Comparison of ENCODE assay signal across 18 cellular contexts in the genomic region with DNA sequence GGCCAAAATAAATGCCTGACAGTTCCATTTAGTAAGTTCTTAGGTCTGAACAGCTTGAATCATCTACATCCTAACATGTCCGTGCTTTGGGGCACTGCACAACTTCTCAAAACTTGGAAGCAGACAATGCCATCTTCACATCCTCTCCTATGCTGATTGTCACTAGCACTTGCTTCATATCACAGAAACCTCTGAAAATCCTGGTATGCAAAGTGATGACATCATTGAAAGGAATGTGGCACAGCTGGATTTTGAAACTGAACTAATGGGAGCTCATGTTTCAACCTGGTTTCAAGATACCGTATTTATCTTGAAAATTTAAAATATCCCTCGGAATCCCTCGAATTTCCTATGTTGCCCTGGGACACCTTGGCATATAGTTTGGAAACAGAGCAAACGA.
DNase-seq lines count a peak whose midpoint lies in the region; ATAC-seq, FAIRE-seq and TF ChIP-seq lines count a peak whose summit lies in the region.
"Had no signal": no experiment of that assay in that cellular context is flagged by ENCODE, and none has a peak within 500 bp of the region (broad histone marks: within the 10 kb centered on the region; RNA-seq: fewer than 3 reads in every experiment).

No MANE protein-coding gene starts in this region.

- no peak overlapping the region for H3K4ac ChIP-seq in H1 (replicated peaks; ENCODE audit: insufficient read length, low read depth, low read length)

- no peaks in the 10 kb centered on the region for H3K79me2 ChIP-seq in H1 (ENCODE audit: control insufficient read depth in 1 of 2, insufficient read depth in 2 of 2, low read length in 2 of 2)

- TF ChIP-seq RAD21 in H1 (IDR thresholded peaks at IDR 0.05 in 1 of 2, conservative IDR thresholded peaks at IDR 0.05 in 1 of 2; ENCODE audit: low read depth in 2 of 2, low read length in 2 of 2): no peak

- H3K79me1 ChIP-seq in H1 (ENCODE audit: low read depth, low read length): no peaks in the 10 kb centered on the region

- intact Hi-C loops in ovary (cut with DNase I): no loop called here

- H3K23me2 ChIP-seq in H1 (ENCODE audit: low read depth, low read length): no peaks in the 10 kb centered on the region

- H3K4me3 ChIP-seq in LNCaP clone FGC (ENCODE audit: low read depth, low read length) (no peak overlapping the region), H1 (ENCODE audit: extremely low read depth in 1 of 4, insufficient read depth in 2 of 4, low read depth in 3 of 4, low read length in 4 of 4) (no peak overlapping the region), ovary (no peak overlapping the region)
- H3K4me3 ChIP-seq: dorsolateral prefrontal cortex, gastrocnemius medialis had no signal

- no peak for TF ChIP-seq EP300 in H1 (IDR thresholded peaks at IDR 0.05; ENCODE audit: borderline replicate concordance in 1 of 2, low read depth in 2 of 2, low read length in 2 of 2)
- TF ChIP-seq EP300 in ovary (IDR thresholded peaks at IDR 0.05): no peak

- POLR2A ChIA-PET in H1 (lab: Charles Lee; ENCODE audit: partially characterized antibody): no interaction called here

- DNase-seq in ELR (ENCODE audit: low read depth) (peak; percentile 17), LNCaP clone FGC (ENCODE audit: low read depth) (peak; percentile 3), H1 (ENCODE audit: low read depth in 1 of 2, low spot score in 2 of 2) (no peak), non-pigmented ciliary epithelial cell (ENCODE audit: low read depth) (peak; percentile 40), GM12891 (ENCODE audit: insufficient read length, low spot score) (no peak), ovary (no peak), caudate nucleus (lab: John Stamatoyannopoulos, UW) (no peak)
- DNase-seq: activated T-cell treated with anti-CD3 and anti-CD28 coated beads for 4 hours, dorsolateral prefrontal cortex, gastrocnemius medialis, Kasumi-1, kidney glomerular epithelial cell, NCI-H2081 treated with DMSO at 0.1 percent for 48 hours, small intestine had no signal

- H2BK12ac ChIP-seq in H1 (ENCODE audit: low read depth, low read length): no peak overlapping the region

- no peak overlapping the region for H2BK20ac ChIP-seq in H1 (ENCODE audit: low read length)

- no peak overlapping the region for H4K5ac ChIP-seq in H1 (ENCODE audit: insufficient read length, low read depth, low read length)

- H3K27me3 ChIP-seq in H1 (replicated peaks in 1 of 4; ENCODE audit: control insufficient read depth in 3 of 4, extremely low read depth in 1 of 4, insufficient read depth in 3 of 4, low read length in 3 of 4): no peaks in the 10 kb centered on the region
- H3K27me3 ChIP-seq in ovary: no peaks in the 10 kb centered on the region
- H3K27me3 ChIP-seq: dorsolateral prefrontal cortex, gastrocnemius medialis had no signal

- no peaks in the 10 kb centered on the region for H3K36me3 ChIP-seq in H1 (ENCODE audit: control insufficient read depth in 2 of 4, insufficient read depth in 4 of 4, low read length in 3 of 4)
- no peaks in the 10 kb centered on the region for H3K36me3 ChIP-seq in ovary
- H3K36me3 ChIP-seq: gastrocnemius medialis had no signal

- no peak overlapping the region for H4K91ac ChIP-seq in H1 (replicated peaks; ENCODE audit: insufficient read length, low read length)

- no peak overlapping the region for H3K18ac ChIP-seq in H1 (ENCODE audit: extremely low read depth, low read length)

- CTCF ChIA-PET in H1 (lab: Charles Lee; ENCODE audit: partially characterized antibody): interaction anchor here (1.3 to 2.5 kb wide), 2 partner anchors 9 to 15 kb away, joined by 3 to 8 read pairs; no protein-coding TSS in a partner anchor

- no peak overlapping the region for H2AFZ ChIP-seq in H1 (ENCODE audit: low read length)

- H3K56ac ChIP-seq in H1 (replicated peaks; ENCODE audit: insufficient read length, low read depth, low read length): no peak overlapping the region

- no peaks in the 10 kb centered on the region for H3K9me3 ChIP-seq in H1 (ENCODE audit: insufficient read depth in 2 of 2, low read depth in 1 of 2, low read length in 1 of 2)
- H3K9me3 ChIP-seq in ovary: no peaks in the 10 kb centered on the region
- H3K9me3 ChIP-seq: gastrocnemius medialis had no signal

- TF ChIP-seq CTCF in LNCaP clone FGC (IDR thresholded peaks at IDR 0.05; ENCODE audit: control insufficient read depth, extremely low read depth, insufficient read depth) (no peak), H1 (IDR thresholded peaks at IDR 0.05; ENCODE audit: control extremely low read depth in 1 of 3, insufficient read depth in 1 of 3, low read depth in 1 of 3, low read length in 3 of 3) (no peak), ovary (IDR thresholded peaks at IDR 0.05) (no peak)

- no peaks in the 10 kb centered on the region for H4K20me1 ChIP-seq in H1 (replicated peaks in 1 of 2; ENCODE audit: control insufficient read depth in 1 of 2, insufficient read depth in 2 of 2, low read length in 2 of 2)

- H3K23ac ChIP-seq in H1 (ENCODE audit: insufficient read length): no peak overlapping the region

- peaks cover 0 to 10% (median 3%) of the 10 kb centered on the region in 4 experiments; a peak in 2 of 7 replicates for H3K4me1 ChIP-seq in H1 (replicated peaks in 1 of 4; ENCODE audit: control insufficient read depth in 3 of 4, insufficient read depth in 4 of 4, low read length in 3 of 4)
- no peaks in the 10 kb centered on the region for H3K4me1 ChIP-seq in ovary (ENCODE audit: insufficient read depth)
- H3K4me1 ChIP-seq: gastrocnemius medialis had no signal

- no peak for FAIRE-seq in H1 (lab: Jason Lieb, UNC)
- no peak for FAIRE-seq in GM12891 (lab: Jason Lieb, UNC)
- FAIRE-seq: small intestine had no signal

- no peak overlapping the region for H2AK5ac ChIP-seq in H1 (ENCODE audit: low read depth, low read length)

- no peak overlapping the region for H2BK15ac ChIP-seq in H1 (ENCODE audit: low read length)

- H3K27ac ChIP-seq in H1 (ENCODE audit: low read depth, low read length) (no peak overlapping the region), ovary (no peak overlapping the region), caudate nucleus (ENCODE audit: low read depth, low read length) (no peak overlapping the region)
- H3K27ac ChIP-seq: C4-2B, gastrocnemius medialis had no signal

- H4K8ac ChIP-seq in H1 (ENCODE audit: extremely low read depth, insufficient read depth, low read length): no peak overlapping the region

- 84% methylated on average over 5 of the region's 5 CpGs; no CpG with 5 or more reads in 1 of the 2 experiments for WGBS in H1 (ENCODE audit: extremely low coverage in 1 of 2, insufficient coverage in 1 of 2, insufficient read length in 1 of 2, insufficient replicate concordance in 2 of 2, low coverage in 1 of 2, low lambda C conversion rate in 2 of 2, missing lambda C conversion rate in 1 of 2), 2 experiments
- 13 to 38% (median 13%) methylated on average over 5 of the region's 5 CpGs for WGBS in ovary, 3 donors

- H3K9ac ChIP-seq in H1 (replicated peaks in 1 of 4; ENCODE audit: extremely low read depth in 1 of 4, low read depth in 3 of 4, low read length in 3 of 4): no peak overlapping the region

- H2BK120ac ChIP-seq in H1 (replicated peaks; ENCODE audit: low read depth, low read length): no peak overlapping the region

- no peak for ATAC-seq in GM21723 (IDR thresholded peaks at IDR 0.05; ENCODE audit: unreplicated experiment)
- ATAC-seq: activated CD4-positive, CD25-positive, alpha-beta regulatory T cell treated with anti-CD3 and anti-CD28 coated beads, Interleukin-2, amount 50 U/mL, for 24 hours; gastrocnemius medialis; natural killer cell treated with Interleukin-12 subunit alpha and Interleukin-12 subunit beta and Interleukin-15 and Interleukin-18, amount 100 ng/mL, for 72 hours had no signal

- H2BK5ac ChIP-seq in H1 (ENCODE audit: low read depth, low read length): no peak overlapping the region

- peak overlapping the region; percentile 31 to 38; a peak in 2 of 4 replicates for H3K4me2 ChIP-seq in H1 (ENCODE audit: insufficient read depth in 1 of 2, low read depth in 2 of 2, low read length in 2 of 2)

- no peak overlapping the region for H3K14ac ChIP-seq in H1 (ENCODE audit: insufficient read length)

- TF ChIP-seq POLR2A in H1 (IDR thresholded peaks at IDR 0.05; ENCODE audit: control extremely low read depth in 1 of 2, low read depth in 2 of 2, low read length in 2 of 2) (no peak), GM12891 (IDR thresholded peaks at IDR 0.05; ENCODE audit: low read depth, low read length) (no peak), ovary (IDR thresholded peaks at IDR 0.05) (no peak)

TF ChIP-seq in H1, 55 proteins besides CTCF, POLR2A, EP300 and RAD21:
- TF ChIP-seq NANOG (IDR thresholded peaks at IDR 0.05; ENCODE audit: insufficient read depth, low read depth, low read length, poor library complexity, severe bottlenecking): no peak
- no peak for TF ChIP-seq TCF12 (IDR thresholded peaks at IDR 0.05; ENCODE audit: low read depth, low read length)
- peak; percentile 63; the same call in 1 of the 2 replicates for TF ChIP-seq TEAD4 (IDR thresholded peaks at IDR 0.05; ENCODE audit: low read depth, low read length)
- TF ChIP-seq RFX5 (IDR thresholded peaks at IDR 0.05; ENCODE audit: borderline replicate concordance, low read depth, low read length): no peak
- TF ChIP-seq JUND (IDR thresholded peaks at IDR 0.05; ENCODE audit: low read length): peak; percentile 81

TF ChIP-seq in GM12891, 5 proteins besides CTCF, POLR2A, EP300 and RAD21:
- no peak for TF ChIP-seq TAF1 (IDR thresholded peaks at IDR 0.05; ENCODE audit: low read depth, low read length)
- no peak for TF ChIP-seq POU2F2 (IDR thresholded peaks at IDR 0.05; ENCODE audit: low read depth, low read length)
- no peak for TF ChIP-seq SPI1 (IDR thresholded peaks at IDR 0.05; ENCODE audit: low read depth, low read length)
- TF ChIP-seq PAX5 (IDR thresholded peaks at IDR 0.05; ENCODE audit: insufficient read depth, low read length, severe bottlenecking): no peak
- no peak for TF ChIP-seq POLR2AphosphoS5 (IDR thresholded peaks at IDR 0.05; ENCODE audit: low read depth, low read length)

Comparison
In these comparisons a context has a peak if more than half of its experiments do, and no peak if none do; other contexts are left out.
1. DNase-seq: peak in ELR (single experiment), LNCaP clone FGC (single experiment) and non-pigmented ciliary epithelial cell (single experiment); none in H1 (0 of 2), GM12891 (single experiment), ovary (0 of 5) and caudate nucleus (0 of 61).